10 cellular contexts compared by ENCODE assay signal in the genomic region with DNA sequence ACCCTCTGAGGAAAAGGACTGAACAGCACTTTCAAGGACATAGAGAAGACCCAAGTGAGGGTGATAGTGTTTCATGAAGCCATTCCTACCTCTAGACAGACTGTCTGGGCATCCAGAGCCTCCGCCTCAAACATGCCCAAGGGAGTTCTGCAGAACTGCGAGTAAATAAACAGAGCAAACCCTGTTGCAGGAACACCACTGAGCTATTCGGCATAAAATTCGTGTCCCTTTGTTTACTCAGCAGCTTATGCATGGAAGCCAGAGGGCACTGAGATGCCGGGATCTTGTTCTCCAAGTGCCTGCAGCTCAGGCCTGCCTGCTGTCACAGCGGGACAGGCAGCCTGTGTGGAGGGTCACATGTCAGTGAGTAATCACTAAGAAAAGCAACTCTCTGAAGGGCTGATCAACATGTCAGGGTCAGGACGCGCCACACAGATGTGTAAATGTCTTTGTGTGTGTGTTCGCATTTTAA.
A peak's percentile ranks its signal among the peaks of the same experiment; 100 is the strongest.
DNase-seq lines count a peak whose midpoint lies in the region; ATAC-seq and TF ChIP-seq lines count a peak whose summit lies in the region.
"Had no signal": no experiment of that assay in that cellular context is flagged by ENCODE, and none has a peak within 500 bp of the region (broad histone marks: within the 10 kb centered on the region; RNA-seq: fewer than 3 reads in every experiment).

No MANE protein-coding gene starts in this region.

- H4K91ac ChIP-seq in neuronal stem cell (ENCODE audit: low read depth, low read length, poor library complexity), result no peak overlapping the region

- H2BK120ac ChIP-seq in neuronal stem cell (ENCODE audit: low read depth, low read length), result no peak overlapping the region

- DNase-seq in ELR (ENCODE audit: low read depth), result peak; percentile 6
- DNase-seq in NT2/D1 (ENCODE audit: low read depth, low spot score), result peak; percentile 74
- DNase-seq in fibroblast of peridontal ligament (ENCODE audit: extremely low read depth), result peak; percentile 18
- DNase-seq in neuronal stem cell (ENCODE audit: low spot score), result peak; percentile 39
- no peak for DNase-seq in NOMO-1 treated with dmso at 0.1 percent for 144 hours (lab: John Stamatoyannopoulos, UW; ENCODE audit: unreplicated experiment)
- DNase-seq in NAMALWA (ENCODE audit: low spot score), result no peak
- DNase-seq in vagina (ENCODE audit: extremely low spot score in 2 of 2), result no peak
- DNase-seq: cortex of kidney; stimulated activated CD4-positive, alpha-beta T cell treated with anti-CD3 and anti-CD28 coated beads, Interleukin-15, amount 100 ng/mL, for 24 hours had no signal

- H3K4me2 ChIP-seq in neuronal stem cell (ENCODE audit: insufficient read depth, low read length, poor library complexity, severe bottlenecking), result no peak overlapping the region

- H3K79me1 ChIP-seq in neuronal stem cell (ENCODE audit: low read depth, low read length), result no peaks in the 10 kb centered on the region

- no peak overlapping the region for H2BK15ac ChIP-seq in neuronal stem cell (ENCODE audit: low read length)

- H3K27ac ChIP-seq in neuronal stem cell (replicated peaks; ENCODE audit: low read length), result no peak overlapping the region
- H3K27ac ChIP-seq in vagina, result no peak overlapping the region

- no peak overlapping the region for H3K14ac ChIP-seq in neuronal stem cell (ENCODE audit: low read length)

- no peaks in the 10 kb centered on the region for H3K27me3 ChIP-seq in NT2/D1 (ENCODE audit: insufficient read depth, insufficient read length)
- H3K27me3 ChIP-seq in neuronal stem cell (ENCODE audit: control insufficient read depth in 3 of 3, insufficient read depth in 3 of 3, low read depth in 1 of 3, low read length in 3 of 3), result peaks cover 0 to 16% (median 0%) of the 10 kb centered on the region in 3 experiments
- H3K27me3 ChIP-seq in vagina, result no peaks in the 10 kb centered on the region

- TF ChIP-seq CTCF in vagina (IDR thresholded peaks at IDR 0.05), result no peak

- no peak overlapping the region for H3K9ac ChIP-seq in NT2/D1 (ENCODE audit: insufficient read length, low read depth)
- H3K9ac ChIP-seq in neuronal stem cell (ENCODE audit: low read depth, low read length, poor library complexity), result no peak overlapping the region

- H3K9me3 ChIP-seq in NT2/D1 (ENCODE audit: insufficient read depth, low read length), result no peaks in the 10 kb centered on the region
- H3K9me3 ChIP-seq in neuronal stem cell (replicated peaks in 1 of 2; ENCODE audit: control insufficient read depth in 2 of 2, insufficient read depth in 1 of 2, low read depth in 1 of 2, low read length in 2 of 2), result no peaks in the 10 kb centered on the region
- H3K9me3 ChIP-seq in vagina, result no peaks in the 10 kb centered on the region

- H2AK5ac ChIP-seq in neuronal stem cell (ENCODE audit: low read depth, low read length), result no peak overlapping the region

- H2BK5ac ChIP-seq in neuronal stem cell (ENCODE audit: low read length), result no peak overlapping the region

- H3K4me1 ChIP-seq in NT2/D1 (ENCODE audit: insufficient read depth, insufficient read length) (no peaks in the 10 kb centered on the region), neuronal stem cell (ENCODE audit: control insufficient read depth in 2 of 2, insufficient read depth in 1 of 2, low read depth in 1 of 2, low read length in 2 of 2) (peaks cover 0 to 4% of the 10 kb centered on the region in 2 donors), vagina (no peaks in the 10 kb centered on the region)

- H3K4me3 ChIP-seq in NT2/D1 (ENCODE audit: insufficient read length, low read depth) (no peak overlapping the region), neuronal stem cell (ENCODE audit: low read length in 2 of 2) (no peak overlapping the region), vagina (no peak overlapping the region)

- no CpG with 5 or more reads among the region's 9 CpGs for WGBS in neuronal stem cell (ENCODE audit: extremely low coverage in 2 of 2, insufficient read length in 2 of 2, insufficient replicate concordance in 1 of 2), 2 donors

- H3K18ac ChIP-seq in neuronal stem cell (ENCODE audit: low read length), result no peak overlapping the region

- ATAC-seq in HG03521 (IDR thresholded peaks at IDR 0.05; ENCODE audit: unreplicated experiment), result no peak

- no peak overlapping the region for H3K23ac ChIP-seq in neuronal stem cell (ENCODE audit: low read depth, low read length, poor library complexity)

- H4K8ac ChIP-seq in neuronal stem cell (ENCODE audit: low read depth, low read length), result no peak overlapping the region

- H2BK12ac ChIP-seq in neuronal stem cell (ENCODE audit: low read length), result no peak overlapping the region

- TF ChIP-seq POLR2A in vagina (IDR thresholded peaks at IDR 0.05), result no peak

- intact Hi-C loops in vagina (cut with DNase I), result no loop called here

- H2AFZ ChIP-seq in neuronal stem cell (ENCODE audit: low read length), result peak overlapping the region; percentile 39

- H3K4ac ChIP-seq in neuronal stem cell (ENCODE audit: low read length), result no peak overlapping the region

- H3K36me3 ChIP-seq in NT2/D1 (ENCODE audit: insufficient read depth, insufficient read length, low read length) (no peaks in the 10 kb centered on the region), neuronal stem cell (replicated peaks in 1 of 2; ENCODE audit: control insufficient read depth in 2 of 2, insufficient read depth in 2 of 2, low read length in 2 of 2) (no peaks in the 10 kb centered on the region), vagina (no peaks in the 10 kb centered on the region)

Comparison
In these comparisons a context has a peak if more than half of its experiments do, and no peak if none do; other contexts are left out.
1. DNase-seq: peak in ELR (single experiment), NT2/D1 (single experiment), fibroblast of peridontal ligament (single experiment) and neuronal stem cell (single experiment); none in NOMO-1 treated with dmso at 0.1 percent for 144 hours (single experiment), NAMALWA (single experiment) and vagina (0 of 2).